8 cellular contexts compared by ENCODE assay signal in the genomic region with DNA sequence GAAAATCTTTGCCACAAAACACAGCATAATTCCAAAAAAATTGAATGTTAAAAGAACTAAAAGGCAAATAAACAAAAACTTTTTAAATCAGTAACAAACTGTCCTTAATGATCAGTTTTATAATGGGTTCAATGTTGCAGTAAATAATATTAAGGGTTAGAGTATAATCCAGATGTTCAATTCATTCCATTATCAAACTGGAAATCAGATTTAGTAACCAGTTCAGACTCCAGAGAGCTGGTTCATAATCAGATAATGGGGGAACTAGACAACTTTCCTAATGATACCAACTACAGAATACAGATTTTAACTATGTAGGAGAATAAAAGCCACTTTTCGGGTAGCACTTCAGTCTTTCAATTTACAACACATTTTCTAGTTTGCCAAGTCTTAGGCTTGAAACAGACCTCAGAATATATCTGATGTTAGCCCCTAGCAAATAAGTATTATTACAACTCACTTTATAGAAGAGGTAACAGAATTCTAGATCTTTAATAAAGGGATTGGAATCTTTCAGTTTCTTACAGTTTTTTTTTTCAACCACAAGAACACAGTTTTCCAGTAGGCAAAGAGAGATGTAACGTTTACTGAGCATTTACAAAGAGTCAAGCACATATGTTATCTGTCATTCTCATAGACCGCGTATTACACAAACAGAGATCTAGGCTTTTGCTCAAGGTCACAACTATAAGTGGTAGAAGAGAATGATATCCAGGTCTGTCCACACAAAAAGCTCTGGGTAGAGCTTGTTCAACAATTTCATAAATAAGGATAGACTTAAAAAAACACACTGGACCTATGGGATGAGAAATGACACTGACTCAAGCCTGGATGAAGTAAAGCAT. TPM values are rescaled to one million over a fixed set of nuclear protein-coding genes. Genes with fewer than 3 reads are reported as not detected.
DNase-seq lines count a peak whose midpoint lies in the region; ATAC-seq and TF ChIP-seq lines count a peak whose summit lies in the region.

No MANE protein-coding gene starts in this region.

- DNase-seq in NCI-H82 (lab: John Stamatoyannopoulos, UW) (peak; percentile 55), NCI-H82 treated with DMSO at 0.1 percent for 48 hours (lab: John Stamatoyannopoulos, UW; ENCODE audit: unreplicated experiment) (no peak), OCI-LY7 (ENCODE audit: low spot score) (no peak), NCI-H1436 treated with DMSO at 0.1 percent for 48 hours (lab: John Stamatoyannopoulos, UW) (no peak), HK-2 (ENCODE audit: unreplicated experiment) (no peak)

- intact Hi-C loops in OCI-LY7 (cut with micrococcal nuclease; ENCODE audit: unreplicated experiment): loop anchor here (2.0 to 5.0 kb wide), 4 partner anchors 212 to 712 kb away; partner anchors contain the start of genes POU2F1 and SFT2D2

- H3K9me3 Mint-ChIP-seq in nephron: no peaks in the 10 kb centered on the region

- peak overlapping the region; percentile 70; the same call in 1 of the 2 replicates for H2AFZ ChIP-seq in OCI-LY7 (ENCODE audit: low read length)

- H3K4me1 Mint-ChIP-seq in nephron: peaks cover 29% of the 10 kb centered on the region

- peak overlapping the region; percentile 87 for H3K4me2 ChIP-seq in OCI-LY7 (ENCODE audit: low read length)

- peaks cover 3% of the 10 kb centered on the region for H3K36me3 Mint-ChIP-seq in nephron (ENCODE audit: low read depth)

- H3K36me3 ChIP-seq in OCI-LY7 (ENCODE audit: insufficient read depth, low read length): no peaks in the 10 kb centered on the region
- no peaks in the 10 kb centered on the region for H3K36me3 ChIP-seq in duodenal mucosa (ENCODE audit: control insufficient read depth in 1 of 2, insufficient read depth in 2 of 2, low read length in 2 of 2)

- H3K27ac Mint-ChIP-seq in nephron: peak overlapping the region; percentile 92 to 100 (median 97)

- no peaks in the 10 kb centered on the region for H3K27me3 ChIP-seq in duodenal mucosa (ENCODE audit: control insufficient read depth in 1 of 2, insufficient read depth in 2 of 2, low read length in 2 of 2)

- no peak for TF ChIP-seq CTCF in OCI-LY7 (conservative IDR thresholded peaks at IDR 0.05; ENCODE audit: low read length)
- TF ChIP-seq CTCF in nephron (IDR thresholded peaks at IDR 0.05; ENCODE audit: unreplicated experiment in 3 of 3): no peak

- peaks cover 22% of the 10 kb centered on the region for H3K4me1 ChIP-seq in OCI-LY7 (ENCODE audit: insufficient read depth, low read length, poor library complexity, severe bottlenecking)
- peaks cover 14 to 24% of the 10 kb centered on the region in 2 donors for H3K4me1 ChIP-seq in duodenal mucosa (ENCODE audit: control insufficient read depth in 1 of 2, insufficient read depth in 2 of 2, low read length in 2 of 2)

- H4K20me1 ChIP-seq in OCI-LY7 (ENCODE audit: insufficient read depth, low read length): peaks cover 8% of the 10 kb centered on the region; the same call in 1 of the 2 replicates

- H3K9me2 ChIP-seq in OCI-LY7 (ENCODE audit: insufficient read depth, low read length): no peaks in the 10 kb centered on the region

- H3K4me3 Mint-ChIP-seq in nephron: peak overlapping the region; percentile 93 to 97 (median 96)

- H3K9me3 ChIP-seq in OCI-LY7 (ENCODE audit: low read length) (no peaks in the 10 kb centered on the region), duodenal mucosa (ENCODE audit: control insufficient read depth in 1 of 2, low read length in 2 of 2) (no peaks in the 10 kb centered on the region)

- peak overlapping the region; percentile 90 for H3K4me3 ChIP-seq in OCI-LY7 (ENCODE audit: low read depth, low read length, poor library complexity, severe bottlenecking)
- peak overlapping the region; percentile 92 to 93 for H3K4me3 ChIP-seq in duodenal mucosa (ENCODE audit: low read depth in 1 of 2, low read length in 2 of 2)

- CTCF ChIA-PET in OCI-LY7 (lab: Charles Lee; ENCODE audit: unreplicated experiment): interaction anchor here (0.6 to 1.2 kb wide), 2 partner anchors 17 to 148 kb away, joined by 3 read pairs; no protein-coding TSS in a partner anchor

- no peaks in the 10 kb centered on the region for H3K27me3 Mint-ChIP-seq in nephron (ENCODE audit: low read depth)

- H3K79me2 ChIP-seq in OCI-LY7 (ENCODE audit: insufficient read depth, low read depth, low read length): peaks cover 78% of the 10 kb centered on the region

- POLR2A ChIA-PET in OCI-LY7 (lab: Charles Lee): interaction anchor here (0.6 to 1.5 kb wide), 8 partner anchors 14 to 605 kb away, joined by 3 to 4 read pairs (median 3); partner anchors contain the start of genes ADCY10 and SFT2D2

- H3K27ac ChIP-seq in OCI-LY7 (ENCODE audit: low read depth, low read length, poor library complexity, severe bottlenecking) (peak overlapping the region; percentile 89), duodenal mucosa (ENCODE audit: low read depth, low read length) (peak overlapping the region; percentile 91)

- BruUV-seq in OCI-LY7 (replicated peaks; lab: Mats Ljungman, UMichigan): no TSS peak

- ATAC-seq in HG02885 (IDR thresholded peaks at IDR 0.05; ENCODE audit: poor library complexity, unreplicated experiment): no peak

- peak overlapping the region; percentile 80 to 95 for H3K9ac ChIP-seq in duodenal mucosa (ENCODE audit: low read depth in 1 of 2, low read length in 2 of 2)

RNA-seq across cellular contexts. Expression of gene DCAF6, which starts 1.9 kb away (rescaled TPM):
- total RNA-seq in OCI-LY7 (2014; rRNA removed; shearing (Covaris generic)): 23.2 and 25.4 TPM in 2 replicates
- total RNA-seq in OCI-LY7 (2022): 30.6 and 31.9 TPM in 2 replicates

RNA-seq across cellular contexts. Expression of gene MPC2, which starts 2.2 kb away (rescaled TPM):
- 19.4 and 31.1 TPM in 2 replicates for total RNA-seq in OCI-LY7 (2014; rRNA removed; shearing (Covaris generic))
- 56.4 and 65.1 TPM in 2 replicates for total RNA-seq in OCI-LY7 (2022)

RNA-seq across cellular contexts. Expression of gene ADCY10, which starts 20.7 kb away (rescaled TPM):
- 0.10 TPM in 1 of 2 replicates, not detected in the other for total RNA-seq in OCI-LY7 (2014; rRNA removed; shearing (Covaris generic))
- 0.15 TPM in 1 of 2 replicates, not detected in the other for total RNA-seq in OCI-LY7 (2022)
